Comparison of ENCODE assay signal across 8 cellular contexts in genomic region chr12:123363743-123364531, GRCh38. TPM values are rescaled to one million over a fixed set of nuclear protein-coding genes. Genes with fewer than 3 reads are reported as not detected.
DNase-seq lines count a peak whose midpoint lies in the region; ATAC-seq, FAIRE-seq and TF ChIP-seq lines count a peak whose summit lies in the region.

No MANE protein-coding gene starts in this region.

- peak overlapping the region; percentile 91 to 96 (median 95) for H3K27ac ChIP-seq in Peyer's patch
- H3K27ac ChIP-seq in sigmoid colon = peak overlapping the region; percentile 85 to 96 (median 92)

- intact Hi-C loops in sigmoid colon (cut with DNase I) = no loop called here

- no peaks in the 10 kb centered on the region for H3K9me3 Mint-ChIP-seq in activated naive CD8-positive, alpha-beta T cell treated with anti-CD3 and anti-CD28 coated beads, Interleukin-2, amount 10 ng/mL, durations not matched to agents 7 days and 5 days

- H3K4me3 ChIP-seq in Peyer's patch (peak overlapping the region; percentile 69 to 93 (median 80)), sigmoid colon (peak overlapping the region; percentile 82 to 94 (median 86))

- TF ChIP-seq EP300 in sigmoid colon (IDR thresholded peaks at IDR 0.05) = no peak

- no peak for FAIRE-seq in frontal cortex (lab: Jason Lieb, UNC)

- H3K4me1 ChIP-seq in Peyer's patch (peaks cover 0 to 17% (median 10%) of the 10 kb centered on the region in 4 donors), sigmoid colon (peaks cover 0 to 37% (median 22%) of the 10 kb centered on the region in 4 donors)

- H3K27me3 Mint-ChIP-seq in activated naive CD8-positive, alpha-beta T cell treated with anti-CD3 and anti-CD28 coated beads, Interleukin-2, amount 10 ng/mL, durations not matched to agents 7 days and 5 days = no peaks in the 10 kb centered on the region

- peak; percentile 7 for DNase-seq in NCI-H1694 treated with DMSO at 0.1 percent for 48 hours (lab: John Stamatoyannopoulos, UW)
- no peak for DNase-seq in NCI-H1694 (lab: John Stamatoyannopoulos, UW)
- peak in 2 of 3 donors; percentile 53 to 60 for DNase-seq in Peyer's patch
- peak; percentile 57 for DNase-seq in activated naive CD8-positive, alpha-beta T cell treated with anti-CD3 and anti-CD28 coated beads, Interleukin-2, amount 10 ng/mL, durations not matched to agents 7 days and 5 days
- DNase-seq in hepatic stellate cell (ENCODE audit: low spot score) = peak; percentile 36
- peak; percentile 69 for DNase-seq in sigmoid colon
- no peak for DNase-seq in frontal cortex (ENCODE audit: low spot score in 2 of 2)

- peak overlapping the region; percentile 95 for H3K4me3 Mint-ChIP-seq in activated naive CD8-positive, alpha-beta T cell treated with anti-CD3 and anti-CD28 coated beads, Interleukin-2, amount 10 ng/mL, durations not matched to agents 7 days and 5 days

- H3K36me3 Mint-ChIP-seq in activated naive CD8-positive, alpha-beta T cell treated with anti-CD3 and anti-CD28 coated beads, Interleukin-2, amount 10 ng/mL, durations not matched to agents 7 days and 5 days = no peaks in the 10 kb centered on the region

- no peak for TF ChIP-seq POLR2A in Peyer's patch (IDR thresholded peaks at IDR 0.05)
- no peak for TF ChIP-seq POLR2A in sigmoid colon (IDR thresholded peaks at IDR 0.05)

- H3K9me3 ChIP-seq in Peyer's patch (no peaks in the 10 kb centered on the region), sigmoid colon (no peaks in the 10 kb centered on the region)

- 0% methylated on average over 62 of the region's 62 CpGs for WGBS in sigmoid colon, 2 donors

- peak; percentile 8 for ATAC-seq in HG02943 (IDR thresholded peaks at IDR 0.05; ENCODE audit: low read depth, unreplicated experiment)
- ATAC-seq in activated naive CD8-positive, alpha-beta T cell treated with anti-CD3 and anti-CD28 coated beads, Interleukin-2, amount 10 ng/mL, durations not matched to agents 7 days and 5 days (ENCODE audit: low read depth) = no peak

- peak overlapping the region; percentile 90 for H3K27ac Mint-ChIP-seq in activated naive CD8-positive, alpha-beta T cell treated with anti-CD3 and anti-CD28 coated beads, Interleukin-2, amount 10 ng/mL, durations not matched to agents 7 days and 5 days

- POLR2A ChIA-PET in activated naive CD8-positive, alpha-beta T cell treated with anti-CD3 and anti-CD28 coated beads, Interleukin-2, amount 10 ng/mL, durations not matched to agents 7 days and 5 days (lab: Charles Lee) = interaction anchor here (0.9 to 6.7 kb wide), 7 partner anchors 13 to 131 kb away, joined by 3 to 86 read pairs (median 7); partner anchors contain the start of genes KMT5A, MPHOSPH9, MTRFR and SNRNP35

- TF ChIP-seq CTCF in Peyer's patch (IDR thresholded peaks at IDR 0.05) (no peak), sigmoid colon (IDR thresholded peaks at IDR 0.05) (no peak)

- H3K4me1 Mint-ChIP-seq in activated naive CD8-positive, alpha-beta T cell treated with anti-CD3 and anti-CD28 coated beads, Interleukin-2, amount 10 ng/mL, durations not matched to agents 7 days and 5 days = peaks cover 9% of the 10 kb centered on the region

- H3K36me3 ChIP-seq in Peyer's patch (peaks cover 0 to 13% (median 0%) of the 10 kb centered on the region in 3 donors), sigmoid colon (no peaks in the 10 kb centered on the region)

- H3K27me3 ChIP-seq in Peyer's patch (no peaks in the 10 kb centered on the region), sigmoid colon (no peaks in the 10 kb centered on the region)

RNA-seq across cellular contexts. Expression of gene SBNO1, which starts 0.7 kb away (rescaled TPM):
- 10 to 100 TPM; 16.2 to 23.9 (median 18.8) TPM for total RNA-seq in Peyer's patch
- total RNA-seq in activated naive CD8-positive, alpha-beta T cell treated with anti-CD3 and anti-CD28 coated beads, Interleukin-2, amount 10 ng/mL, durations not matched to agents 7 days and 5 days = 10 to 100 TPM; 40.7 to 41.1 TPM
- total RNA-seq in sigmoid colon = 10 to 100 TPM; 20.2 to 23.4 (median 22.2) TPM
- polyA plus RNA-seq in sigmoid colon = 1 to 10 TPM; 3.0 to 8.8 (median 4.9) TPM
- total RNA-seq in frontal cortex = 43.2 TPM

RNA-seq across cellular contexts. Expression of gene KMT5A, which starts 20.0 kb away (rescaled TPM):
- total RNA-seq in Peyer's patch = 10 to 100 TPM; 32.6 to 99.0 (median 42.6) TPM
- 10 to 100 TPM; 64.5 to 69.4 TPM for total RNA-seq in activated naive CD8-positive, alpha-beta T cell treated with anti-CD3 and anti-CD28 coated beads, Interleukin-2, amount 10 ng/mL, durations not matched to agents 7 days and 5 days
- total RNA-seq in sigmoid colon = 10 to 100 TPM; 20.3 to 46.0 (median 24.0) TPM
- 10 to 100 TPM; 23.4 to 30.3 (median 30.0) TPM for polyA plus RNA-seq in sigmoid colon
- 24.1 TPM for total RNA-seq in frontal cortex

Comparison
In these comparisons a context has a peak if more than half of its experiments do, and no peak if none do; other contexts are left out.
1. DNase-seq: peak in NCI-H1694 treated with DMSO at 0.1 percent for 48 hours (single experiment), Peyer's patch (2 of 3), activated naive CD8-positive, alpha-beta T cell treated with anti-CD3 and anti-CD28 coated beads, Interleukin-2, amount 10 ng/mL, durations not matched to agents 7 days and 5 days (single experiment), hepatic stellate cell (single experiment) and sigmoid colon (single experiment); none in NCI-H1694 (single experiment) and frontal cortex (0 of 2).